ENCODE assay signal across 8 cellular contexts in genomic region chr17:67717192-67717623, GRCh38. TPM values are rescaled to one million over a fixed set of nuclear protein-coding genes. Genes with fewer than 3 reads are reported as not detected.
DNase-seq lines count a peak whose midpoint lies in the region; TF ChIP-seq lines count a peak whose summit lies in the region.

No MANE protein-coding gene starts in this region.

- TF ChIP-seq CTCF in GM20000 (IDR thresholded peaks at IDR 0.05; ENCODE audit: extremely low read depth, missing control alignments) (no peak), fibroblast of mammary gland (conservative IDR thresholded peaks at IDR 0.05; ENCODE audit: control insufficient read depth, insufficient read depth, low read depth, low read length) (no peak), retinal pigment epithelial cell (conservative IDR thresholded peaks at IDR 0.05; ENCODE audit: low read depth, low read length) (no peak)

- peak; percentile 7 for DNase-seq in GM20000 (ENCODE audit: low spot score)
- no peak for DNase-seq in SJSA1 (ENCODE audit: low read depth in 1 of 2, low spot score in 2 of 2)
- DNase-seq in fibroblast of mammary gland (ENCODE audit: low read depth) = no peak
- DNase-seq in retinal pigment epithelial cell (ENCODE audit: low read depth) = no peak
- DNase-seq in SKM-1 (lab: John Stamatoyannopoulos, UW; ENCODE audit: unreplicated experiment) = no peak
- no peak for DNase-seq in GM03348 (ENCODE audit: low spot score)
- DNase-seq in retina = no peak
- DNase-seq in ureter (ENCODE audit: low spot score) = no peak

- H3K9me3 ChIP-seq in SJSA1 (replicated peaks) = 0 out of 2 replicates have a peak, but pooled peaks cover 2% of the 10 kb centered on the region

- H3K4me1 ChIP-seq in SJSA1 (replicated peaks) = peaks cover 9% of the 10 kb centered on the region

- H3K4me3 ChIP-seq in SJSA1 (peak overlapping the region; percentile 70), fibroblast of mammary gland (ENCODE audit: control insufficient read depth, low read depth, low read length) (peak overlapping the region; percentile 73), retinal pigment epithelial cell (ENCODE audit: low read length) (peak overlapping the region; percentile 75)

- peak overlapping the region; percentile 38 for H3K27ac ChIP-seq in SJSA1

- H3K36me3 ChIP-seq in SJSA1 = peaks cover 36% of the 10 kb centered on the region

- H3K27me3 ChIP-seq in SJSA1 (replicated peaks) = no peaks in the 10 kb centered on the region

RNA-seq across cellular contexts. Expression of gene NOL11, which starts 0.5 kb away (rescaled TPM):
- 71.9 and 93.7 TPM in 2 replicates for total RNA-seq in SJSA1 (2014; rRNA removed; shearing (Covaris generic))
- total RNA-seq in ureter = 52.0 TPM
